18 cellular contexts compared by ENCODE assay signal in the genomic region with DNA sequence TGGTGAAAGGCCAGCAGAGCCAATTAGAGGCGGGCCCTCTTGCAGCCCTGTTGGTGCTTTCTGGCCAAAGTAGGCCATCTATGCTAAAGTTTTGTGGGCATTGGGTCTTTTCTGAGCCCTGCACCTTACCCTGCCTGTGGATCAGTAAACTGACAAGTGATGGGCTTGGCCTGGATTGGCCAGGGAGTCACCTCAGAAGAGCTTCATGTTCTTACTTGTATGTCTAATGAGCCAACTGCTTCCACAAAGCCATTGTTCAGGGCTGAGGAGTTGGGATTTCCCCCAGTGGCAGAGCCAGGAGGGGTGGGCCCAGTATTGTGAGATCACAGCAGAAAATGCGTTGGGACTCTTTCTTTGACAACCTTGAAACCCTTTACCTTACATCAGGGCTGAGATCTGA.
A peak's percentile ranks its signal among the peaks of the same experiment; 100 is the strongest.
DNase-seq lines count a peak whose midpoint lies in the region; TF ChIP-seq lines count a peak whose summit lies in the region.
"Had no signal": no experiment of that assay in that cellular context is flagged by ENCODE, and none has a peak within 500 bp of the region (broad histone marks: within the 10 kb centered on the region; RNA-seq: fewer than 3 reads in every experiment).

No MANE protein-coding gene starts in this region.

- no peaks in the 10 kb centered on the region for H3K27me3 ChIP-seq in endodermal cell (ENCODE audit: control insufficient read depth, insufficient read depth, low read length, poor library complexity, severe bottlenecking)
- H3K27me3 ChIP-seq in trophoblast cell (ENCODE audit: insufficient read depth, low read length), result no peaks in the 10 kb centered on the region
- no peaks in the 10 kb centered on the region for H3K27me3 ChIP-seq in left ventricle myocardium inferior (ENCODE audit: low read depth)
- H3K27me3 ChIP-seq in hepatocyte, result no peaks in the 10 kb centered on the region
- H3K27me3 ChIP-seq: MG63 had no signal

- no peak overlapping the region for H3K27ac ChIP-seq in endodermal cell (ENCODE audit: low read depth, low read length)
- peak overlapping the region; percentile 76 for H3K27ac ChIP-seq in trophoblast cell (ENCODE audit: low read depth, low read length)
- H3K27ac ChIP-seq in left ventricle myocardium inferior (replicated peaks), result no peak overlapping the region
- H3K27ac ChIP-seq in hepatocyte, result no peak overlapping the region
- H3K27ac ChIP-seq: C4-2B had no signal

- no peak overlapping the region for H3K27ac Mint-ChIP-seq in endodermal cell
- H3K27ac Mint-ChIP-seq: HFFc6 had no signal

- H2BK5ac ChIP-seq in trophoblast cell (ENCODE audit: low read depth, low read length, poor library complexity), result peak overlapping the region; percentile 77

- intact Hi-C loops in left ventricle myocardium inferior (cut with micrococcal nuclease), result no loop called here
- intact Hi-C loops in cardiac septum (cut with DNase I), result loop anchor here (5.0 kb wide), 1 partner anchor 256 kb away; no protein-coding TSS in a partner anchor

- no peak overlapping the region for H3K23ac ChIP-seq in trophoblast cell (ENCODE audit: low read length)

- no peak overlapping the region for H3K4me3 ChIP-seq in endodermal cell (ENCODE audit: low read length)
- H3K4me3 ChIP-seq in trophoblast cell (ENCODE audit: low read depth, low read length), result no peak overlapping the region
- H3K4me3 ChIP-seq in left ventricle myocardium inferior, result no peak overlapping the region
- H3K4me3 ChIP-seq in hepatocyte, result no peak overlapping the region
- H3K4me3 ChIP-seq: MG63 had no signal

- H2AFZ ChIP-seq in trophoblast cell (ENCODE audit: insufficient read depth, low read length, poor library complexity) (no peak overlapping the region), hepatocyte (no peak overlapping the region)

- H3K36me3 Mint-ChIP-seq in endodermal cell (ENCODE audit: low read depth), result peaks cover 58% of the 10 kb centered on the region

- peak overlapping the region; percentile 29 for H3K14ac ChIP-seq in trophoblast cell (ENCODE audit: low read length)

- H3K18ac ChIP-seq in trophoblast cell (ENCODE audit: low read length), result peak overlapping the region; percentile 68

- TF ChIP-seq CTCF in endodermal cell (conservative IDR thresholded peaks at IDR 0.05) (no peak), left ventricle myocardium inferior (IDR thresholded peaks at IDR 0.05; ENCODE audit: borderline replicate concordance) (no peak), hepatocyte (IDR thresholded peaks at IDR 0.05; ENCODE audit: poor library complexity) (no peak)

- 100% methylated on average over 1 to 2 of the region's 2 CpGs for WGBS in endodermal cell (ENCODE audit: insufficient coverage in 1 of 2, insufficient read length in 1 of 2), 2 experiments
- no CpG with 5 or more reads among the region's 2 CpGs for WGBS in trophoblast cell (ENCODE audit: extremely low coverage, insufficient coverage, insufficient read length)
- 92% methylated on average over 2 of the region's 2 CpGs for whole genome bisulfite sequencing in hepatocyte (ENCODE audit: low lambda C conversion rate, missing lambda C conversion rate)

- peaks cover 83% of the 10 kb centered on the region for H3K36me3 ChIP-seq in endodermal cell (ENCODE audit: control insufficient read depth, insufficient read depth, low read length)
- H3K36me3 ChIP-seq in trophoblast cell (ENCODE audit: control insufficient read depth in 1 of 2, insufficient read depth in 2 of 2, low read length in 2 of 2), result peaks cover 26 to 55% of the 10 kb centered on the region in 2 experiments
- peaks cover 43% of the 10 kb centered on the region for H3K36me3 ChIP-seq in left ventricle myocardium inferior
- H3K36me3 ChIP-seq in hepatocyte (replicated peaks; ENCODE audit: insufficient read depth, low read depth), result no peaks in the 10 kb centered on the region

- no peak overlapping the region for H2AK5ac ChIP-seq in trophoblast cell (ENCODE audit: low read length)

- H3K79me1 ChIP-seq in trophoblast cell (ENCODE audit: low read length), result peaks cover 8% of the 10 kb centered on the region

- H4K12ac ChIP-seq in trophoblast cell (ENCODE audit: low read depth, low read length), result no peak overlapping the region

- no peak overlapping the region for H3K4me2 ChIP-seq in trophoblast cell (ENCODE audit: low read length)
- no peak overlapping the region for H3K4me2 ChIP-seq in hepatocyte

- H4K91ac ChIP-seq in trophoblast cell (ENCODE audit: low read depth, low read length), result peak overlapping the region; percentile 50

- peaks cover 10% of the 10 kb centered on the region for H3K9me3 Mint-ChIP-seq in endodermal cell
- H3K9me3 Mint-ChIP-seq: HFFc6 had no signal

- H3K9ac ChIP-seq in endodermal cell (ENCODE audit: extremely low read depth, low read length, poor library complexity, severe bottlenecking) (no peak overlapping the region), trophoblast cell (ENCODE audit: low read length) (no peak overlapping the region)

- H3K4me1 Mint-ChIP-seq in endodermal cell, result no peaks in the 10 kb centered on the region

- H4K20me1 ChIP-seq in hepatocyte (ENCODE audit: insufficient read depth, poor library complexity, severe bottlenecking), result no peaks in the 10 kb centered on the region

- H2BK12ac ChIP-seq in trophoblast cell (ENCODE audit: low read length), result peak overlapping the region; percentile 14

- H3K4me3 Mint-ChIP-seq in endodermal cell, result no peak overlapping the region
- H3K4me3 Mint-ChIP-seq: HFFc6 had no signal

- peak; percentile 31 for DNase-seq in DMS53 (lab: John Stamatoyannopoulos, UW)
- no peak for DNase-seq in DMS53 treated with DMSO at 0.1 percent for 48 hours (lab: John Stamatoyannopoulos, UW; ENCODE audit: unreplicated experiment)
- peak; percentile 54 for DNase-seq in HPDE6-E6E7 (ENCODE audit: extremely low spot score)
- DNase-seq in endodermal cell, result peak; percentile 41
- DNase-seq in trophoblast cell, result no peak
- DNase-seq in left ventricle myocardium inferior, result no peak
- no peak for DNase-seq in cardiac septum (ENCODE audit: low spot score)
- DNase-seq in hepatocyte (ENCODE audit: low spot score), result no peak
- DNase-seq: 8988T, DMS153, HFFc6, MG63, NCI-H1092, NCI-H1694, NCI-H2107, NCI-H774, RPMI8226 had no signal

- peak overlapping the region; percentile 25 for H2BK120ac ChIP-seq in trophoblast cell (ENCODE audit: insufficient read depth, low read length, poor library complexity)

- H4K8ac ChIP-seq in trophoblast cell (ENCODE audit: low read depth, low read length), result peak overlapping the region; percentile 12

- H3K4me1 ChIP-seq in endodermal cell (ENCODE audit: control insufficient read depth, insufficient read depth, low read length) (no peaks in the 10 kb centered on the region), trophoblast cell (ENCODE audit: control insufficient read depth in 1 of 2, insufficient read depth in 2 of 2, low read length in 2 of 2) (peaks cover 11 to 12% of the 10 kb centered on the region in 2 experiments), left ventricle myocardium inferior (peaks cover 9% of the 10 kb centered on the region), hepatocyte (ENCODE audit: insufficient read depth) (no peaks in the 10 kb centered on the region)

- no peaks in the 10 kb centered on the region for H3K9me2 ChIP-seq in hepatocyte (replicated peaks; ENCODE audit: insufficient read depth)

- H3K4ac ChIP-seq in trophoblast cell (ENCODE audit: low read depth, low read length), result peak overlapping the region; percentile 22

- H3K9me3 ChIP-seq in endodermal cell (ENCODE audit: control insufficient read depth, low read length) (peaks cover 14% of the 10 kb centered on the region), trophoblast cell (ENCODE audit: insufficient read depth, low read depth, low read length) (peaks cover 9% of the 10 kb centered on the region), left ventricle myocardium inferior (replicated peaks) (peaks cover under 1% of the 10 kb centered on the region), hepatocyte (ENCODE audit: low read depth) (no peaks in the 10 kb centered on the region)
- H3K9me3 ChIP-seq: MG63 had no signal

- H3K27me3 Mint-ChIP-seq in endodermal cell (ENCODE audit: insufficient read depth), result no peaks in the 10 kb centered on the region

- H3K79me2 ChIP-seq in trophoblast cell (ENCODE audit: control insufficient read depth, insufficient read depth, low read length, poor library complexity) (no peaks in the 10 kb centered on the region), hepatocyte (no peaks in the 10 kb centered on the region)

Comparison
In these comparisons a context has a peak if more than half of its experiments do, and no peak if none do; other contexts are left out.
1. DNase-seq: peak in DMS53 (single experiment), HPDE6-E6E7 (single experiment) and endodermal cell (single experiment); none in DMS53 treated with DMSO at 0.1 percent for 48 hours (single experiment), trophoblast cell (0 of 2), left ventricle myocardium inferior (single experiment), cardiac septum (single experiment) and hepatocyte (single experiment).